9 cellular contexts compared by ENCODE assay signal in the genomic region with DNA sequence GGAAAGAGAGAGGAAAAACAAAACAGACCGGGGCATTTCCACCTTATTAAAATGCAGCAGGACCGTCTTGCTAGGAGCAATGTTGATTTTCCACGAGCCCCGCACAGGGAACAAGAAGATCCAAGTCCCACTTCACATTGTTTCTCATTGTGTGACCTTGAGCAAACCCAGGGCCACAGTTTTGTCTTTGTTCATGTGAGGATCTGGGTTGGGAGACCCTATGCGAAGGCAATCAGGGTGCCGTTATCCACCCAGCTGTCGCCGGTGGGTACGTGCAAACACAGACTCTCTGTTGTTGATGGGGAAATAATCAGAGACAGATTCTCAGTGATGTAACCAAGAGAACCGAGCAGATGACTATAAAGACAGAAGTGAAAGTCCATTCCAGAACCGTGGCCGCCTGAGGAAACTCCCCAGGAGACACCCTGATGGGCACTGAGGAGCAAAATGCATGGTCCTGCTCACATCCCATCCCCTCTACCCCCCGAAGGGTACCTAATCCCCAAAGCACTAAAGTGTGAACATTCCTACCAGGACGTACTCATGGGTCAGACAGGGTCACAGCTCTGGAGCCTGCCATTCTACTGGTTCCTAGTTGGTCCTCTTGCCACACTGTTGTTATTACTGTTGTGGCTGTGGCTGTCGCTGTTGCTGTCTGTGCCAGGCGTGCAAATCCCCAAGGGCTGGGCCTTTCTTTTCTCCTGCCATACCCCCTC.
DNase-seq lines count a peak whose midpoint lies in the region; ATAC-seq and TF ChIP-seq lines count a peak whose summit lies in the region.
"Had no signal": no experiment of that assay in that cellular context is flagged by ENCODE, and none has a peak within 500 bp of the region (broad histone marks: within the 10 kb centered on the region; RNA-seq: fewer than 3 reads in every experiment).

No MANE protein-coding gene starts in this region.

- H3K27ac ChIP-seq in spleen = peak overlapping the region in 5 of 8 donors; percentile 8 to 80 (median 71)
- H3K27ac ChIP-seq: cardiac muscle cell had no signal

- H3K36me3 ChIP-seq in spleen = no peaks in the 10 kb centered on the region
- H3K36me3 ChIP-seq: cardiac muscle cell had no signal

- DNase-seq in fibroblast of the aortic adventitia (ENCODE audit: low read depth) (peak; percentile 43), spleen (no peak), foreskin melanocyte (no peak), HuH-7 (ENCODE audit: low spot score) (no peak), kidney glomerular epithelial cell (lab: John Stamatoyannopoulos, UW) (no peak), EL (no peak)

- ATAC-seq in GM19025 (IDR thresholded peaks at IDR 0.05; ENCODE audit: low read depth, unreplicated experiment) (peak; percentile 82), HG03378 (IDR thresholded peaks at IDR 0.05; ENCODE audit: unreplicated experiment) (peak; percentile 88)

- 58 to 73% (median 68%) methylated on average over 16 of the region's 16 CpGs for WGBS in spleen, 5 donors

- TF ChIP-seq POLR2A in spleen (IDR thresholded peaks at IDR 0.05) = no peak

- H3K4me3 ChIP-seq in fibroblast of the aortic adventitia (ENCODE audit: low read depth, low read length) (no peak overlapping the region), spleen (no peak overlapping the region)
- H3K4me3 ChIP-seq: cardiac muscle cell had no signal

- intact Hi-C loops in spleen (cut with DNase I; ENCODE audit: low total_unique reads) = no loop called here

- peaks cover 0 to 20% (median 3%) of the 10 kb centered on the region in 6 donors for H3K4me1 ChIP-seq in spleen

- no peaks in the 10 kb centered on the region for H3K9me3 ChIP-seq in spleen

- H3K27me3 ChIP-seq in spleen (replicated peaks in 1 of 7) = peaks cover 0 to 7% (median 0%) of the 10 kb centered on the region in 7 donors
- H3K27me3 ChIP-seq: cardiac muscle cell had no signal

- TF ChIP-seq CTCF in fibroblast of the aortic adventitia (IDR thresholded peaks at IDR 0.05; ENCODE audit: insufficient read depth, low read length) = no peak
- no peak for TF ChIP-seq CTCF in spleen (IDR thresholded peaks at IDR 0.05 in 8 of 11, conservative IDR thresholded peaks at IDR 0.05 in 3 of 11)
